ENCODE assay signal across 18 cellular contexts in genomic region chr19:37990362-37990761, GRCh38.
DNase-seq lines count a peak whose midpoint lies in the region; ATAC-seq and TF ChIP-seq lines count a peak whose summit lies in the region.
"Had no signal": no experiment of that assay in that cellular context is flagged by ENCODE, and none has a peak within 500 bp of the region (broad histone marks: within the 10 kb centered on the region; RNA-seq: fewer than 3 reads in every experiment).

No MANE protein-coding gene starts in this region.

- H3K27ac Mint-ChIP-seq in GM23338 = peak overlapping the region; percentile 89
- H3K27ac Mint-ChIP-seq in activated T-helper 17 cell treated with anti-CD3 and anti-CD28 coated beads, Interleukin-2, amount 50 U/mL, for 72 hours = no peak overlapping the region
- H3K27ac Mint-ChIP-seq: activated CD4-positive, alpha-beta memory T cell treated with anti-CD3 and anti-CD28 coated beads, Interleukin-2, amount 10 ng/mL, durations not matched to agents 7 days and 5 days; activated naive CD8-positive, alpha-beta T cell; activated T-cell treated with anti-CD3 and anti-CD28 coated beads, Interleukin-2, amount 50 U/mL, for 24 hours had no signal

- ATAC-seq in GM23338 = peak; percentile 11
- ATAC-seq in activated T-helper 17 cell treated with anti-CD3 and anti-CD28 coated beads, Interleukin-2, amount 50 U/mL, for 72 hours (replicated peaks) = no peak
- ATAC-seq: left colon had no signal

- WGBS in mesenchymal stem cell = 90% methylated on average over 10 of the region's 10 CpGs

- peaks cover 26% of the 10 kb centered on the region for H3F3A ChIP-seq in GM23338 (replicated peaks; ENCODE audit: low read depth)

- H3K14ac ChIP-seq in mesenchymal stem cell (ENCODE audit: low read length in 2 of 2) = no peak overlapping the region

- peak overlapping the region; percentile 41 for H2AK5ac ChIP-seq in mesenchymal stem cell (ENCODE audit: low read length, severe bottlenecking)

- H2BK12ac ChIP-seq in mesenchymal stem cell (ENCODE audit: low read length in 2 of 2) = no peak overlapping the region

- no peak overlapping the region for H4K91ac ChIP-seq in mesenchymal stem cell (ENCODE audit: low read length)

- no peaks in the 10 kb centered on the region; the same call in 1 of the 2 replicates for H4K20me1 ChIP-seq in GM23338 (replicated peaks; ENCODE audit: insufficient read depth)

- TF ChIP-seq CTCF in GM23338 (conservative IDR thresholded peaks at IDR 0.05; ENCODE audit: low read depth in 2 of 2) (peak; percentile 31 to 75), brain microvascular endothelial cell (IDR thresholded peaks at IDR 0.05; ENCODE audit: low read depth, low read length, missing control alignments) (no peak)

- no peaks in the 10 kb centered on the region for H3K9me2 ChIP-seq in GM23338 (ENCODE audit: insufficient read depth)

- peaks cover 44% of the 10 kb centered on the region for H3K79me2 ChIP-seq in GM23338 (replicated peaks; ENCODE audit: insufficient read depth)

- H3K4me3 ChIP-seq in GM23338 (peak overlapping the region; percentile 39; the same call in 1 of the 2 replicates), mesenchymal stem cell (ENCODE audit: insufficient read depth in 1 of 2, low read depth in 1 of 2, low read length in 2 of 2) (no peak overlapping the region), brain microvascular endothelial cell (ENCODE audit: low read depth, low read length) (no peak overlapping the region)

- in situ Hi-C loops in brain microvascular endothelial cell (cut with HindIII; ENCODE audit: low pct_ligation_motif_present, low sequenced_read_pairs) = no loop called here

- peak; percentile 46 for DNase-seq in GM23338 (ENCODE audit: low spot score)
- peak; percentile 28 for DNase-seq in NCI-H226
- DNase-seq in cerebellum (ENCODE audit: low spot score) = peak; percentile 15
- DNase-seq in mesenchymal stem cell = no peak
- no peak for DNase-seq in NCI-H1092 (lab: John Stamatoyannopoulos, UW)
- DNase-seq in brain microvascular endothelial cell = no peak
- DNase-seq in epidermal melanocyte (ENCODE audit: insufficient read length, low spot score) = no peak
- DNase-seq: activated CD4-positive, alpha-beta memory T cell treated with anti-CD3 and anti-CD28 coated beads, Interleukin-2, amount 10 ng/mL, durations not matched to agents 7 days and 5 days; activated T-cell treated with anti-CD3 and anti-CD28 coated beads, Interleukin-2, amount 50 U/mL, for 24 hours; hypothalamus; KG1; left colon; NCI-H1048; NCI-H2107; NCI-H774; occipital lobe had no signal

- H4K8ac ChIP-seq in mesenchymal stem cell (ENCODE audit: low read length) = no peak overlapping the region

- H2BK120ac ChIP-seq in mesenchymal stem cell (ENCODE audit: low read depth, low read length) = no peak overlapping the region

- H2BK15ac ChIP-seq in mesenchymal stem cell (ENCODE audit: low read depth, poor library complexity, severe bottlenecking) = no peak overlapping the region

- H3K4me3 Mint-ChIP-seq in GM23338 = peak overlapping the region; percentile 57; the same call in 2 of the 3 replicates
- no peak overlapping the region for H3K4me3 Mint-ChIP-seq in activated T-helper 17 cell treated with anti-CD3 and anti-CD28 coated beads, Interleukin-2, amount 50 U/mL, for 72 hours
- H3K4me3 Mint-ChIP-seq: activated CD4-positive, alpha-beta memory T cell treated with anti-CD3 and anti-CD28 coated beads, Interleukin-2, amount 10 ng/mL, durations not matched to agents 7 days and 5 days; activated naive CD8-positive, alpha-beta T cell; activated T-cell treated with anti-CD3 and anti-CD28 coated beads, Interleukin-2, amount 50 U/mL, for 24 hours had no signal

- no peaks in the 10 kb centered on the region for H3K9me3 ChIP-seq in mesenchymal stem cell (ENCODE audit: control insufficient read depth, low read length)

- H3K27me3 Mint-ChIP-seq in GM23338 (ENCODE audit: insufficient read depth, low read depth, poor library complexity) = peaks cover 17% of the 10 kb centered on the region
- no peaks in the 10 kb centered on the region for H3K27me3 Mint-ChIP-seq in activated T-helper 17 cell treated with anti-CD3 and anti-CD28 coated beads, Interleukin-2, amount 50 U/mL, for 72 hours
- H3K27me3 Mint-ChIP-seq: activated CD4-positive, alpha-beta memory T cell treated with anti-CD3 and anti-CD28 coated beads, Interleukin-2, amount 10 ng/mL, durations not matched to agents 7 days and 5 days; activated naive CD8-positive, alpha-beta T cell; activated T-cell treated with anti-CD3 and anti-CD28 coated beads, Interleukin-2, amount 50 U/mL, for 24 hours had no signal

- H3K18ac ChIP-seq in mesenchymal stem cell (ENCODE audit: low read depth in 1 of 2, low read length in 2 of 2) = no peak overlapping the region

- H3K36me3 Mint-ChIP-seq in GM23338 (ENCODE audit: low read depth) = peaks cover 8% of the 10 kb centered on the region
- H3K36me3 Mint-ChIP-seq in activated T-helper 17 cell treated with anti-CD3 and anti-CD28 coated beads, Interleukin-2, amount 50 U/mL, for 72 hours (ENCODE audit: low read depth) = no peaks in the 10 kb centered on the region

- H2AFZ ChIP-seq in GM23338 = no peak overlapping the region
- no peak overlapping the region for H2AFZ ChIP-seq in mesenchymal stem cell (ENCODE audit: low read depth, low read length)

- H3K4me1 ChIP-seq in GM23338 (ENCODE audit: insufficient read depth) (peaks cover 60% of the 10 kb centered on the region), mesenchymal stem cell (ENCODE audit: control insufficient read depth, insufficient read depth, low read depth, low read length) (peaks cover 47% of the 10 kb centered on the region)

- no peak overlapping the region for H3K9ac ChIP-seq in mesenchymal stem cell (ENCODE audit: low read length)

- H3K36me3 ChIP-seq in GM23338 (ENCODE audit: insufficient read depth) (no peaks in the 10 kb centered on the region), mesenchymal stem cell (ENCODE audit: control insufficient read depth in 1 of 2, insufficient read depth in 2 of 2, low read depth in 1 of 2, low read length in 2 of 2) (peaks cover 13 to 18% of the 10 kb centered on the region in 2 experiments), brain microvascular endothelial cell (replicated peaks) (peaks cover 5% of the 10 kb centered on the region)

- no peak overlapping the region for H3K4ac ChIP-seq in mesenchymal stem cell (ENCODE audit: low read depth in 1 of 2, low read length in 2 of 2)

- no peak overlapping the region for H3K23ac ChIP-seq in mesenchymal stem cell (ENCODE audit: low read length in 2 of 2)

- H3K27me3 ChIP-seq in GM23338 (ENCODE audit: insufficient read depth) = no peaks in the 10 kb centered on the region
- H3K27me3 ChIP-seq in mesenchymal stem cell (ENCODE audit: control insufficient read depth in 1 of 2, insufficient read depth in 1 of 2, low read length in 2 of 2) = no peaks in the 10 kb centered on the region
- no peaks in the 10 kb centered on the region for H3K27me3 ChIP-seq in brain microvascular endothelial cell (replicated peaks)

- H3K79me1 ChIP-seq in mesenchymal stem cell (replicated peaks; ENCODE audit: low read length, poor library complexity, severe bottlenecking) = peaks cover 33% of the 10 kb centered on the region

- H2BK5ac ChIP-seq in mesenchymal stem cell (ENCODE audit: low read depth, low read length, poor library complexity, severe bottlenecking) = no peak overlapping the region

- peaks cover 3% of the 10 kb centered on the region; the same call in 2 of the 3 replicates for H3K9me3 Mint-ChIP-seq in GM23338
- H3K9me3 Mint-ChIP-seq in activated T-helper 17 cell treated with anti-CD3 and anti-CD28 coated beads, Interleukin-2, amount 50 U/mL, for 72 hours = no peaks in the 10 kb centered on the region
- H3K9me3 Mint-ChIP-seq: activated CD4-positive, alpha-beta memory T cell treated with anti-CD3 and anti-CD28 coated beads, Interleukin-2, amount 10 ng/mL, durations not matched to agents 7 days and 5 days; activated T-cell treated with anti-CD3 and anti-CD28 coated beads, Interleukin-2, amount 50 U/mL, for 24 hours had no signal

- peaks cover 70% of the 10 kb centered on the region for H3K4me1 Mint-ChIP-seq in GM23338
- H3K4me1 Mint-ChIP-seq in activated T-helper 17 cell treated with anti-CD3 and anti-CD28 coated beads, Interleukin-2, amount 50 U/mL, for 72 hours = no peaks in the 10 kb centered on the region

- H3K4me2 ChIP-seq in GM23338 (peak overlapping the region; percentile 69), mesenchymal stem cell (ENCODE audit: low read length, poor library complexity, severe bottlenecking) (no peak overlapping the region)

- H3K27ac ChIP-seq in GM23338 (ENCODE audit: low read depth) (peak overlapping the region; percentile 98), mesenchymal stem cell (ENCODE audit: low read length, poor library complexity, severe bottlenecking) (no peak overlapping the region), brain microvascular endothelial cell (no peak overlapping the region)

TF ChIP-seq in GM23338, 12 proteins besides CTCF, POLR2A, EP300 and RAD21 (continues in another document):
- TF ChIP-seq ZNF331 (CRISPR knock-in tag; IDR thresholded peaks at IDR 0.05; ENCODE audit: low read depth) (no peak), ETS1 (IDR thresholded peaks at IDR 0.05) (no peak), NANOG (IDR thresholded peaks at IDR 0.05; ENCODE audit: borderline replicate concordance) (no peak), POLR2AphosphoS5 (IDR thresholded peaks at IDR 0.05; ENCODE audit: low read depth) (no peak), CREB1 (CRISPR knock-in tag; IDR thresholded peaks at IDR 0.05; ENCODE audit: low read depth) (no peak), ZNF114 (CRISPR knock-in tag; IDR thresholded peaks at IDR 0.05) (no peak), STAT1 (IDR thresholded peaks at IDR 0.05; ENCODE audit: unreplicated experiment) (no peak)

Comparison
In these comparisons a context has a peak if more than half of its experiments do, and no peak if none do; other contexts are left out.
1. DNase-seq: peak in GM23338 (single experiment), NCI-H226 (single experiment) and cerebellum (single experiment); none in mesenchymal stem cell (single experiment), NCI-H1092 (single experiment), brain microvascular endothelial cell (single experiment) and epidermal melanocyte (single experiment).